28 cellular contexts compared by ENCODE assay signal in genomic region chr17:68594552-68594951, GRCh38. TPM values are rescaled to one million over a fixed set of nuclear protein-coding genes. Genes with fewer than 3 reads are reported as not detected.
"Had no signal": no experiment of that assay in that cellular context is flagged by ENCODE, and none has a peak within 500 bp of the region (broad histone marks: within the 10 kb centered on the region; RNA-seq: fewer than 3 reads in every experiment).

No MANE protein-coding gene starts in this region.

- H3K4me1 ChIP-seq: neural progenitor cell had no signal

- H3K4me3 ChIP-seq: left lung, neural progenitor cell, thoracic aorta had no signal

- DNase-seq: activated CD4-positive, alpha-beta T cell treated with anti-CD3 and anti-CD28 coated beads for 48 hours; activated CD4-positive, alpha-beta T cell treated with anti-CD3 and anti-CD28 coated beads, Interleukin-2, amount 50 U/mL, for 48 hours; activated CD8-positive, alpha-beta memory T cell treated with anti-CD3 and anti-CD28 coated beads, Interleukin-2, amount 50 U/mL, for 4 hours; activated gamma-delta T cell treated with Interleukin-2 at 50 U/mL for 16 hours; activated naive CD4-positive, alpha-beta T cell treated with anti-CD3 and anti-CD28 coated beads, Interleukin-2, amount 50 U/mL, for 16 hours; activated T-cell treated with anti-CD3 and anti-CD28 coated beads, Interleukin-2, amount 50 U/mL, for 24 hours; amygdala; central memory CD4-positive, alpha-beta T cell; foreskin fibroblast; head of caudate nucleus; kidney glomerular epithelial cell; left lung; naive thymus-derived CD8-positive, alpha-beta T cell; occipital lobe; posterior cingulate gyrus; right cardiac atrium; stimulated activated CD4-positive, alpha-beta T cell treated with anti-CD3 and anti-CD28 coated beads, Interleukin-2, amount 100 ng/mL, for 48 hours; stimulated activated naive CD4-positive, alpha-beta T cell treated with Interleukin-2 at 50 U/mL for 16 hours; T-helper 17 cell; T1000; trophoblast cell; WERI-Rb-1 had no signal

- H3K9me3 ChIP-seq: left lung, thoracic aorta had no signal

- H3K9ac ChIP-seq: neural progenitor cell had no signal

- H2AFZ ChIP-seq: neural progenitor cell had no signal

- H3K27ac ChIP-seq: neural progenitor cell, WERI-Rb-1 had no signal

- ATAC-seq: activated CD4-positive, CD25-positive, alpha-beta regulatory T cell treated with anti-CD3 and anti-CD28 coated beads, Interleukin-2, amount 50 U/mL, for 24 hours; left lung; naive thymus-derived CD8-positive, alpha-beta T cell; right cardiac atrium; T-helper 17 cell had no signal

- H3K36me3 ChIP-seq: neural progenitor cell, thoracic aorta, WERI-Rb-1 had no signal

- H3K4me2 ChIP-seq: neural progenitor cell had no signal

RNA-seq across cellular contexts. Expression of gene FAM20A, which starts 6.6 kb away (rescaled TPM):
- total RNA-seq: activated CD8-positive, alpha-beta memory T cell treated with anti-CD3 and anti-CD28 coated beads for 36 hours; endothelial cell of umbilical vein; lung microvascular endothelial cell; naive thymus-derived CD8-positive, alpha-beta T cell had no signal
